ENCODE assay signal across 9 cellular contexts in genomic region chrX:103460001-103460755, GRCh38. TPM values are rescaled to one million over a fixed set of nuclear protein-coding genes. Genes with fewer than 3 reads are reported as not detected.
DNase-seq lines count a peak whose midpoint lies in the region; ATAC-seq and TF ChIP-seq lines count a peak whose summit lies in the region.
"Not testable (repeated sequence)": the region's sequence is repeated elsewhere in the genome, so short reads cannot be mapped to it uniquely, and the experiment has no call there.
"Had no signal": no experiment of that assay in that cellular context is flagged by ENCODE, and none has a peak within 500 bp of the region (broad histone marks: within the 10 kb centered on the region; RNA-seq: fewer than 3 reads in every experiment).

No MANE protein-coding gene starts in this region.

- H3K27ac Mint-ChIP-seq in CD8-positive, alpha-beta memory T cell, result peak overlapping the region in 4 of 8 donors; percentile 4 to 82 (median 55)
- H3K27ac Mint-ChIP-seq in T-helper 1 cell treated with Interleukin-12 subunit alpha and Interleukin-12 subunit beta and Interleukin-4 antibody, amounts not matched to agents 30 μg/mL and 1 μg/mL, for 36 hours, result peak overlapping the region; percentile 74
- not testable (repeated sequence) for H3K27ac Mint-ChIP-seq in activated CD4-positive, alpha-beta T cell treated with anti-CD3 and anti-CD28 coated beads, Interleukin-2, amount 10 ng/mL, durations not matched to agents 24 days and 14 days; activated CD8-positive, alpha-beta memory T cell treated with anti-CD3 and anti-CD28 coated beads, Interleukin-2, amount 10 ng/mL, durations not matched to agents 7 days and 5 days

- POLR2A ChIA-PET in CD8-positive, alpha-beta memory T cell (lab: Charles Lee), result not testable (repeated sequence)

- not testable (repeated sequence) for H3K9me3 ChIP-seq in CD8-positive, alpha-beta memory T cell (ENCODE audit: low read length); colonic mucosa

- TF ChIP-seq CTCF in colonic mucosa (IDR thresholded peaks at IDR 0.05), result not testable (repeated sequence)

- peak in 3 of 5 donors; percentile 28 to 64 (median 59) for DNase-seq in CD8-positive, alpha-beta memory T cell
- DNase-seq in activated CD4-positive, alpha-beta T cell treated with anti-CD3 and anti-CD28 coated beads, Interleukin-2, amount 10 ng/mL, durations not matched to agents 24 days and 14 days, result peak; percentile 81
- peak; percentile 40 for DNase-seq in activated CD8-positive, alpha-beta memory T cell treated with anti-CD3 and anti-CD28 coated beads, Interleukin-2, amount 10 ng/mL, durations not matched to agents 7 days and 5 days
- DNase-seq in activated effector memory CD4-positive, alpha-beta T cell treated with anti-CD3 and anti-CD28 coated beads, Interleukin-2, amount 50 U/mL, for 16 hours, result peak; percentile 74
- peak; percentile 22 for DNase-seq in colonic mucosa
- peak; percentile 19 for DNase-seq in stimulated activated CD4-positive, alpha-beta T cell treated with anti-CD3 and anti-CD28 coated beads, Interleukin-1b, Interleukin-23, amount 100 ng/mL, for 48 hours

- H3K4me3 Mint-ChIP-seq in CD8-positive, alpha-beta memory T cell, result peak overlapping the region in 3 of 7 donors; percentile 29 to 43 (median 32)
- not testable (repeated sequence) for H3K4me3 Mint-ChIP-seq in T-helper 1 cell treated with Interleukin-12 subunit alpha and Interleukin-12 subunit beta and Interleukin-4 antibody, amounts not matched to agents 30 μg/mL and 1 μg/mL, for 36 hours; activated CD8-positive, alpha-beta memory T cell treated with anti-CD3 and anti-CD28 coated beads, Interleukin-2, amount 10 ng/mL, durations not matched to agents 7 days and 5 days
- peak overlapping the region; percentile 40 for H3K4me3 Mint-ChIP-seq in activated CD4-positive, alpha-beta T cell treated with anti-CD3 and anti-CD28 coated beads, Interleukin-2, amount 10 ng/mL, durations not matched to agents 24 days and 14 days

- not testable (repeated sequence) for H3K36me3 ChIP-seq in CD8-positive, alpha-beta memory T cell (ENCODE audit: insufficient read depth, low read length); colonic mucosa

- not testable (repeated sequence) for H3K27me3 ChIP-seq in CD8-positive, alpha-beta memory T cell (ENCODE audit: insufficient read depth, low read length, poor library complexity, severe bottlenecking); colonic mucosa

- CTCF ChIA-PET in CD8-positive, alpha-beta memory T cell (lab: Charles Lee); activated CD8-positive, alpha-beta memory T cell treated with anti-CD3 and anti-CD28 coated beads, Interleukin-2, amount 10 ng/mL, durations not matched to agents 7 days and 5 days (lab: Charles Lee): not testable (repeated sequence)

- not testable (repeated sequence) for H3K9me3 Mint-ChIP-seq in CD8-positive, alpha-beta memory T cell; T-helper 1 cell treated with Interleukin-12 subunit alpha and Interleukin-12 subunit beta and Interleukin-4 antibody, amounts not matched to agents 30 μg/mL and 1 μg/mL, for 36 hours; activated CD4-positive, alpha-beta T cell treated with anti-CD3 and anti-CD28 coated beads, Interleukin-2, amount 10 ng/mL, durations not matched to agents 24 days and 14 days; activated CD8-positive, alpha-beta memory T cell treated with anti-CD3 and anti-CD28 coated beads, Interleukin-2, amount 10 ng/mL, durations not matched to agents 7 days and 5 days (ENCODE audit: low read depth)

- peaks cover 11 to 29% (median 23%) of the 10 kb centered on the region in 3 donors for H3K4me1 Mint-ChIP-seq in CD8-positive, alpha-beta memory T cell
- peaks cover 13% of the 10 kb centered on the region for H3K4me1 Mint-ChIP-seq in T-helper 1 cell treated with Interleukin-12 subunit alpha and Interleukin-12 subunit beta and Interleukin-4 antibody, amounts not matched to agents 30 μg/mL and 1 μg/mL, for 36 hours (ENCODE audit: low read depth)
- peaks cover 14% of the 10 kb centered on the region for H3K4me1 Mint-ChIP-seq in activated CD4-positive, alpha-beta T cell treated with anti-CD3 and anti-CD28 coated beads, Interleukin-2, amount 10 ng/mL, durations not matched to agents 24 days and 14 days
- H3K4me1 Mint-ChIP-seq in activated CD8-positive, alpha-beta memory T cell treated with anti-CD3 and anti-CD28 coated beads, Interleukin-2, amount 10 ng/mL, durations not matched to agents 7 days and 5 days, result not testable (repeated sequence)

- H3K36me3 Mint-ChIP-seq in CD8-positive, alpha-beta memory T cell; T-helper 1 cell treated with Interleukin-12 subunit alpha and Interleukin-12 subunit beta and Interleukin-4 antibody, amounts not matched to agents 30 μg/mL and 1 μg/mL, for 36 hours (ENCODE audit: low read depth); activated CD4-positive, alpha-beta T cell treated with anti-CD3 and anti-CD28 coated beads, Interleukin-2, amount 10 ng/mL, durations not matched to agents 24 days and 14 days (ENCODE audit: low read depth); activated CD8-positive, alpha-beta memory T cell treated with anti-CD3 and anti-CD28 coated beads, Interleukin-2, amount 10 ng/mL, durations not matched to agents 7 days and 5 days: not testable (repeated sequence)

- not testable (repeated sequence) for H3K4me3 ChIP-seq in CD8-positive, alpha-beta memory T cell (ENCODE audit: low read length); colonic mucosa

- ATAC-seq in activated CD8-positive, alpha-beta memory T cell treated with anti-CD3 and anti-CD28 coated beads, Interleukin-2, amount 10 ng/mL, durations not matched to agents 7 days and 5 days, result not testable (repeated sequence)

- H3K9ac ChIP-seq in colonic mucosa (ENCODE audit: low read depth in 2 of 2, low read length in 2 of 2), result not testable (repeated sequence)

- peaks cover 0 to 11% of the 10 kb centered on the region in 2 donors for H3K27me3 Mint-ChIP-seq in CD8-positive, alpha-beta memory T cell
- H3K27me3 Mint-ChIP-seq in T-helper 1 cell treated with Interleukin-12 subunit alpha and Interleukin-12 subunit beta and Interleukin-4 antibody, amounts not matched to agents 30 μg/mL and 1 μg/mL, for 36 hours (ENCODE audit: low read depth), result peaks cover 10% of the 10 kb centered on the region
- not testable (repeated sequence) for H3K27me3 Mint-ChIP-seq in activated CD4-positive, alpha-beta T cell treated with anti-CD3 and anti-CD28 coated beads, Interleukin-2, amount 10 ng/mL, durations not matched to agents 24 days and 14 days; activated CD8-positive, alpha-beta memory T cell treated with anti-CD3 and anti-CD28 coated beads, Interleukin-2, amount 10 ng/mL, durations not matched to agents 7 days and 5 days

- not testable (repeated sequence) for H3K27ac ChIP-seq in CD8-positive, alpha-beta memory T cell (ENCODE audit: low read depth, low read length); colonic mucosa

- not testable (repeated sequence) for H3K4me1 ChIP-seq in CD8-positive, alpha-beta memory T cell (ENCODE audit: insufficient read depth, low read length); colonic mucosa

- intact Hi-C loops in activated CD4-positive, alpha-beta T cell treated with anti-CD3 and anti-CD28 coated beads, Interleukin-2, amount 10 ng/mL, durations not matched to agents 24 days and 14 days (cut with micrococcal nuclease), result not testable (repeated sequence)
- intact Hi-C loops in colonic mucosa (cut with DNase I), result loop anchor here (5.0 kb wide), 1 partner anchor 118 kb away; no protein-coding TSS in a partner anchor

RNA-seq across cellular contexts. Expression of gene RAB40A, which starts 59.1 kb away (rescaled TPM):
- total RNA-seq in CD8-positive, alpha-beta memory T cell, result under 1 TPM in 1 of 2 experiments, not detected in 1; 0.13 TPM
- not detected for polyA plus RNA-seq in CD8-positive, alpha-beta memory T cell
- total RNA-seq in activated CD4-positive, alpha-beta T cell treated with anti-CD3 and anti-CD28 coated beads, Interleukin-2, amount 10 ng/mL, durations not matched to agents 24 days and 14 days, result 0.16 and 0.21 TPM in 2 replicates
- under 1 TPM in 1 of 2 experiments, not detected in 1; 0.19 TPM for total RNA-seq in activated CD8-positive, alpha-beta memory T cell treated with anti-CD3 and anti-CD28 coated beads, Interleukin-2, amount 10 ng/mL, durations not matched to agents 7 days and 5 days
- total RNA-seq in colonic mucosa, result under 1 TPM; 0.10 to 0.16 TPM
- total RNA-seq: HT1080 had no signal
- polyA plus RNA-seq: IgD-negative memory B cell had no signal

Comparison
In these comparisons a context has a peak if more than half of its experiments do, and no peak if none do; other contexts are left out.
1. DNase-seq: peak in every context shown above with its lines; median percentile 81 in activated CD4-positive, alpha-beta T cell treated with anti-CD3 and anti-CD28 coated beads, Interleukin-2, amount 10 ng/mL, durations not matched to agents 24 days and 14 days; 74 in activated effector memory CD4-positive, alpha-beta T cell treated with anti-CD3 and anti-CD28 coated beads, Interleukin-2, amount 50 U/mL, for 16 hours; 59 in CD8-positive, alpha-beta memory T cell; 40 in activated CD8-positive, alpha-beta memory T cell treated with anti-CD3 and anti-CD28 coated beads, Interleukin-2, amount 10 ng/mL, durations not matched to agents 7 days and 5 days; 22 in colonic mucosa; 19 in stimulated activated CD4-positive, alpha-beta T cell treated with anti-CD3 and anti-CD28 coated beads, Interleukin-1b, Interleukin-23, amount 100 ng/mL, for 48 hours.